In genomic region chr5:172188033-172188892, GRCh38 we compare ENCODE assay signal across 1 cellular context.
TF ChIP-seq lines count a peak whose summit lies in the region.

Gene STK10 (minus strand): TSS chr5:172188224. CDS start chr5:172188042, 182 bp downstream.

TF ChIP-seq in HEK293, 187 proteins besides CTCF, POLR2A, EP300 and RAD21 (continued from another document and continues in another):
- TF ChIP-seq, protein P1, sequence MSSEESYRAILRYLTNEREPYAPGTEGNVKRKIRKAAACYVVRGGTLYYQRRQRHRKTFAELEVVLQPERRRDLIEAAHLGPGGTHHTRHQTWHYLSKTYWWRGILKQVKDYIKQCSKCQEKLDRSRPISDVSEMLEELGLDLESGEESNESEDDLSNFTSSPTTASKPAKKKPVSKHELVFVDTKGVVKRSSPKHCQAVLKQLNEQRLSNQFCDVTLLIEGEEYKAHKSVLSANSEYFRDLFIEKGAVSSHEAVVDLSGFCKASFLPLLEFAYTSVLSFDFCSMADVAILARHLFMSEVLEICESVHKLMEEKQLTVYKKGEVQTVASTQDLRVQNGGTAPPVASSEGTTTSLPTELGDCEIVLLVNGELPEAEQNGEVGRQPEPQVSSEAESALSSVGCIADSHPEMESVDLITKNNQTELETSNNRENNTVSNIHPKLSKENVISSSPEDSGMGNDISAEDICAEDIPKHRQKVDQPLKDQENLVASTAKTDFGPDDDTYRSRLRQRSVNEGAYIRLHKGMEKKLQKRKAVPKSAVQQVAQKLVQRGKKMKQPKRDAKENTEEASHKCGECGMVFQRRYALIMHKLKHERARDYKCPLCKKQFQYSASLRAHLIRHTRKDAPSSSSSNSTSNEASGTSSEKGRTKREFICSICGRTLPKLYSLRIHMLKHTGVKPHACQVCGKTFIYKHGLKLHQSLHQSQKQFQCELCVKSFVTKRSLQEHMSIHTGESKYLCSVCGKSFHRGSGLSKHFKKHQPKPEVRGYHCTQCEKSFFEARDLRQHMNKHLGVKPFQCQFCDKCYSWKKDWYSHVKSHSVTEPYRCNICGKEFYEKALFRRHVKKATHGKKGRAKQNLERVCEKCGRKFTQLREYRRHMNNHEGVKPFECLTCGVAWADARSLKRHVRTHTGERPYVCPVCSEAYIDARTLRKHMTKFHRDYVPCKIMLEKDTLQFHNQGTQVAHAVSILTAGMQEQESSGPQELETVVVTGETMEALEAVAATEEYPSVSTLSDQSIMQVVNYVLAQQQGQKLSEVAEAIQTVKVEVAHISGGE (tag by site-specific recombination; conservative IDR thresholded peaks at IDR 0.05; ENCODE audit: low read depth), result peak; percentile 72; the same call in 1 of the 2 replicates
- TF ChIP-seq SP3 (tag by site-specific recombination; IDR thresholded peaks at IDR 0.05), result peak; percentile 86
- no peak for TF ChIP-seq ZBTB49 (tag by site-specific recombination; IDR thresholded peaks at IDR 0.05; ENCODE audit: low read depth)
- peak; percentile 55 for TF ChIP-seq ZNF398 (tag by site-specific recombination; IDR thresholded peaks at IDR 0.05)
- no peak for TF ChIP-seq ZNF426 (tag by site-specific recombination; IDR thresholded peaks at IDR 0.05)
- peak; percentile 97 for TF ChIP-seq ZXDB (tag by site-specific recombination; IDR thresholded peaks at IDR 0.05)
- TF ChIP-seq, protein P2, sequence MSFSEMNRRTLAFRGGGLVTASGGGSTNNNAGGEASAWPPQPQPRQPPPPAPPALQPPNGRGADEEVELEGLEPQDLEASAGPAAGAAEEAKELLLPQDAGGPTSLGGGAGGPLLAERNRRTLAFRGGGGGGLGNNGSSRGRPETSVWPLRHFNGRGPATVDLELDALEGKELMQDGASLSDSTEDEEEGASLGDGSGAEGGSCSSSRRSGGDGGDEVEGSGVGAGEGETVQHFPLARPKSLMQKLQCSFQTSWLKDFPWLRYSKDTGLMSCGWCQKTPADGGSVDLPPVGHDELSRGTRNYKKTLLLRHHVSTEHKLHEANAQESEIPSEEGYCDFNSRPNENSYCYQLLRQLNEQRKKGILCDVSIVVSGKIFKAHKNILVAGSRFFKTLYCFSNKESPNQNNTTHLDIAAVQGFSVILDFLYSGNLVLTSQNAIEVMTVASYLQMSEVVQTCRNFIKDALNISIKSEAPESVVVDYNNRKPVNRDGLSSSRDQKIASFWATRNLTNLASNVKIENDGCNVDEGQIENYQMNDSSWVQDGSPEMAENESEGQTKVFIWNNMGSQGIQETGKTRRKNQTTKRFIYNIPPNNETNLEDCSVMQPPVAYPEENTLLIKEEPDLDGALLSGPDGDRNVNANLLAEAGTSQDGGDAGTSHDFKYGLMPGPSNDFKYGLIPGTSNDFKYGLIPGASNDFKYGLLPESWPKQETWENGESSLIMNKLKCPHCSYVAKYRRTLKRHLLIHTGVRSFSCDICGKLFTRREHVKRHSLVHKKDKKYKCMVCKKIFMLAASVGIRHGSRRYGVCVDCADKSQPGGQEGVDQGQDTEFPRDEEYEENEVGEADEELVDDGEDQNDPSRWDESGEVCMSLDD (tag by site-specific recombination; IDR thresholded peaks at IDR 0.05), result peak; percentile 98
- TF ChIP-seq, protein P3, sequence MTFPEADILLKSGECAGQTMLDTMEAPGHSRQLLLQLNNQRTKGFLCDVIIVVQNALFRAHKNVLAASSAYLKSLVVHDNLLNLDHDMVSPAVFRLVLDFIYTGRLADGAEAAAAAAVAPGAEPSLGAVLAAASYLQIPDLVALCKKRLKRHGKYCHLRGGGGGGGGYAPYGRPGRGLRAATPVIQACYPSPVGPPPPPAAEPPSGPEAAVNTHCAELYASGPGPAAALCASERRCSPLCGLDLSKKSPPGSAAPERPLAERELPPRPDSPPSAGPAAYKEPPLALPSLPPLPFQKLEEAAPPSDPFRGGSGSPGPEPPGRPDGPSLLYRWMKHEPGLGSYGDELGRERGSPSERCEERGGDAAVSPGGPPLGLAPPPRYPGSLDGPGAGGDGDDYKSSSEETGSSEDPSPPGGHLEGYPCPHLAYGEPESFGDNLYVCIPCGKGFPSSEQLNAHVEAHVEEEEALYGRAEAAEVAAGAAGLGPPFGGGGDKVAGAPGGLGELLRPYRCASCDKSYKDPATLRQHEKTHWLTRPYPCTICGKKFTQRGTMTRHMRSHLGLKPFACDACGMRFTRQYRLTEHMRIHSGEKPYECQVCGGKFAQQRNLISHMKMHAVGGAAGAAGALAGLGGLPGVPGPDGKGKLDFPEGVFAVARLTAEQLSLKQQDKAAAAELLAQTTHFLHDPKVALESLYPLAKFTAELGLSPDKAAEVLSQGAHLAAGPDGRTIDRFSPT (tag by site-specific recombination; IDR thresholded peaks at IDR 0.05), result peak; percentile 95
- TF ChIP-seq, protein P4, sequence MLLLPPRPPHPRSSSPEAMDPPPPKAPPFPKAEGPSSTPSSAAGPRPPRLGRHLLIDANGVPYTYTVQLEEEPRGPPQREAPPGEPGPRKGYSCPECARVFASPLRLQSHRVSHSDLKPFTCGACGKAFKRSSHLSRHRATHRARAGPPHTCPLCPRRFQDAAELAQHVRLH (tag by site-specific recombination; IDR thresholded peaks at IDR 0.05), result peak; percentile 54; the same call in 1 of the 2 replicates
- peak; percentile 34; the same call in 1 of the 2 replicates for TF ChIP-seq WT1 (tag by site-specific recombination; IDR thresholded peaks at IDR 0.05)
- no peak for TF ChIP-seq ZNF433 (tag by site-specific recombination; IDR thresholded peaks at IDR 0.05; ENCODE audit: low read depth)
- TF ChIP-seq IKZF3 (tag by site-specific recombination; IDR thresholded peaks at IDR 0.05), result peak; percentile 83
- peak; percentile 94 for TF ChIP-seq ZBTB8A (tag by site-specific recombination; IDR thresholded peaks at IDR 0.05)
- TF ChIP-seq HOXC10 (CRISPR knock-in tag; IDR thresholded peaks at IDR 0.05), result no peak
- TF ChIP-seq ZNF501 (tag by site-specific recombination; IDR thresholded peaks at IDR 0.05), result peak; percentile 94
- TF ChIP-seq ZNF654 (tag by site-specific recombination; IDR thresholded peaks at IDR 0.05; ENCODE audit: low read depth), result peak; percentile 55
- TF ChIP-seq, protein P5, sequence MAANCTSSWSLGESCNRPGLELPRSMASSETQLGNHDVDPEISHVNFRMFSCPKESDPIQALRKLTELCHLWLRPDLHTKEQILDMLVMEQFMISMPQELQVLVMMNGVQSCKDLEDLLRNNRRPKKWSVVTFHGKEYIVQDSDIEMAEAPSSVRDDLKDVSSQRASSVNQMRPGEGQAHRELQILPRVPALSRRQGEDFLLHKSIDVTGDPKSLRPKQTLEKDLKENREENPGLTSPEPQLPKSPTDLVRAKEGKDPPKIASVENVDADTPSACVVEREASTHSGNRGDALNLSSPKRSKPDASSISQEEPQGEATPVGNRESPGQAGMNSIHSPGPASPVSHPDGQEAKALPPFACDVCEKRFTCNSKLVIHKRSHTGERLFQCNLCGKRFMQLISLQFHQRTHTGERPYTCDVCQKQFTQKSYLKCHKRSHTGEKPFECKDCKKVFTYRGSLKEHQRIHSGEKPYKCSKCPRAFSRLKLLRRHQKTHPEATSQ (tag by site-specific recombination; IDR thresholded peaks at IDR 0.05), result peak; percentile 91; the same call in 1 of the 2 replicates
- peak; percentile 71; the same call in 1 of the 2 replicates for TF ChIP-seq BCL11B (tag by site-specific recombination; IDR thresholded peaks at IDR 0.05; ENCODE audit: low read depth)
- TF ChIP-seq, protein P6, sequence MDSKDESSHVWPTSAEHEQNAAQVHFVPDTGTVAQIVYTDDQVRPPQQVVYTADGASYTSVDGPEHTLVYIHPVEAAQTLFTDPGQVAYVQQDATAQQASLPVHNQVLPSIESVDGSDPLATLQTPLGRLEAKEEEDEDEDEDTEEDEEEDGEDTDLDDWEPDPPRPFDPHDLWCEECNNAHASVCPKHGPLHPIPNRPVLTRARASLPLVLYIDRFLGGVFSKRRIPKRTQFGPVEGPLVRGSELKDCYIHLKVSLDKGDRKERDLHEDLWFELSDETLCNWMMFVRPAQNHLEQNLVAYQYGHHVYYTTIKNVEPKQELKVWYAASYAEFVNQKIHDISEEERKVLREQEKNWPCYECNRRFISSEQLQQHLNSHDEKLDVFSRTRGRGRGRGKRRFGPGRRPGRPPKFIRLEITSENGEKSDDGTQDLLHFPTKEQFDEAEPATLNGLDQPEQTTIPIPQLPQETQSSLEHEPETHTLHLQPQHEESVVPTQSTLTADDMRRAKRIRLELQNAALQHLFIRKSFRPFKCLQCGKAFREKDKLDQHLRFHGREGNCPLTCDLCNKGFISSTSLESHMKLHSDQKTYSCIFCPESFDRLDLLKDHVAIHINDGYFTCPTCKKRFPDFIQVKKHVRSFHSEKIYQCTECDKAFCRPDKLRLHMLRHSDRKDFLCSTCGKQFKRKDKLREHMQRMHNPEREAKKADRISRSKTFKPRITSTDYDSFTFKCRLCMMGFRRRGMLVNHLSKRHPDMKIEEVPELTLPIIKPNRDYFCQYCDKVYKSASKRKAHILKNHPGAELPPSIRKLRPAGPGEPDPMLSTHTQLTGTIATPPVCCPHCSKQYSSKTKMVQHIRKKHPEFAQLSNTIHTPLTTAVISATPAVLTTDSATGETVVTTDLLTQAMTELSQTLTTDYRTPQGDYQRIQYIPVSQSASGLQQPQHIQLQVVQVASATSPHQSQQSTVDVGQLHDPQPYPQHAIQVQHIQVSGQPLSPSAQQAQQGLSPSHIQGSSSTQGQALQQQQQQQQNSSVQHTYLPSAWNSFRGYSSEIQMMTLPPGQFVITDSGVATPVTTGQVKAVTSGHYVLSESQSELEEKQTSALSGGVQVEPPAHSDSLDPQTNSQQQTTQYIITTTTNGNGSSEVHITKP (tag by site-specific recombination; IDR thresholded peaks at IDR 0.05), result peak; percentile 93
- peak; percentile 83 for TF ChIP-seq ZBTB17 (tag by site-specific recombination; IDR thresholded peaks at IDR 0.05)
- peak; percentile 19; the same call in 1 of the 2 replicates for TF ChIP-seq KLF1 (tag by site-specific recombination; IDR thresholded peaks at IDR 0.05)
- TF ChIP-seq GLIS2 (tag by site-specific recombination; IDR thresholded peaks at IDR 0.05), result peak; percentile 85
- TF ChIP-seq ZNF366 (tag by site-specific recombination; conservative IDR thresholded peaks at IDR 0.05), result peak; percentile 49; the same call in 1 of the 2 replicates
- TF ChIP-seq ZNF600 (tag by site-specific recombination; IDR thresholded peaks at IDR 0.05), result peak; percentile 79
- TF ChIP-seq, protein P7, sequence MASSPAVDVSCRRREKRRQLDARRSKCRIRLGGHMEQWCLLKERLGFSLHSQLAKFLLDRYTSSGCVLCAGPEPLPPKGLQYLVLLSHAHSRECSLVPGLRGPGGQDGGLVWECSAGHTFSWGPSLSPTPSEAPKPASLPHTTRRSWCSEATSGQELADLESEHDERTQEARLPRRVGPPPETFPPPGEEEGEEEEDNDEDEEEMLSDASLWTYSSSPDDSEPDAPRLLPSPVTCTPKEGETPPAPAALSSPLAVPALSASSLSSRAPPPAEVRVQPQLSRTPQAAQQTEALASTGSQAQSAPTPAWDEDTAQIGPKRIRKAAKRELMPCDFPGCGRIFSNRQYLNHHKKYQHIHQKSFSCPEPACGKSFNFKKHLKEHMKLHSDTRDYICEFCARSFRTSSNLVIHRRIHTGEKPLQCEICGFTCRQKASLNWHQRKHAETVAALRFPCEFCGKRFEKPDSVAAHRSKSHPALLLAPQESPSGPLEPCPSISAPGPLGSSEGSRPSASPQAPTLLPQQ (tag by site-specific recombination; IDR thresholded peaks at IDR 0.05), result peak; percentile 92
- TF ChIP-seq SP2 (tag by site-specific recombination; IDR thresholded peaks at IDR 0.05), result peak; percentile 46
- TF ChIP-seq ZNF423 (tag by site-specific recombination; IDR thresholded peaks at IDR 0.05), result peak; percentile 76
- TF ChIP-seq, protein P8, sequence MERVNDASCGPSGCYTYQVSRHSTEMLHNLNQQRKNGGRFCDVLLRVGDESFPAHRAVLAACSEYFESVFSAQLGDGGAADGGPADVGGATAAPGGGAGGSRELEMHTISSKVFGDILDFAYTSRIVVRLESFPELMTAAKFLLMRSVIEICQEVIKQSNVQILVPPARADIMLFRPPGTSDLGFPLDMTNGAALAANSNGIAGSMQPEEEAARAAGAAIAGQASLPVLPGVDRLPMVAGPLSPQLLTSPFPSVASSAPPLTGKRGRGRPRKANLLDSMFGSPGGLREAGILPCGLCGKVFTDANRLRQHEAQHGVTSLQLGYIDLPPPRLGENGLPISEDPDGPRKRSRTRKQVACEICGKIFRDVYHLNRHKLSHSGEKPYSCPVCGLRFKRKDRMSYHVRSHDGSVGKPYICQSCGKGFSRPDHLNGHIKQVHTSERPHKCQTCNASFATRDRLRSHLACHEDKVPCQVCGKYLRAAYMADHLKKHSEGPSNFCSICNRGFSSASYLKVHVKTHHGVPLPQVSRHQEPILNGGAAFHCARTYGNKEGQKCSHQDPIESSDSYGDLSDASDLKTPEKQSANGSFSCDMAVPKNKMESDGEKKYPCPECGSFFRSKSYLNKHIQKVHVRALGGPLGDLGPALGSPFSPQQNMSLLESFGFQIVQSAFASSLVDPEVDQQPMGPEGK (tag by site-specific recombination; IDR thresholded peaks at IDR 0.05), result peak; percentile 98
- TF ChIP-seq ZNF785 (tag by site-specific recombination; IDR thresholded peaks at IDR 0.05), result peak; percentile 41; the same call in 1 of the 2 replicates
